Comparison of ENCODE assay signal across 35 cellular contexts in the genomic region with DNA sequence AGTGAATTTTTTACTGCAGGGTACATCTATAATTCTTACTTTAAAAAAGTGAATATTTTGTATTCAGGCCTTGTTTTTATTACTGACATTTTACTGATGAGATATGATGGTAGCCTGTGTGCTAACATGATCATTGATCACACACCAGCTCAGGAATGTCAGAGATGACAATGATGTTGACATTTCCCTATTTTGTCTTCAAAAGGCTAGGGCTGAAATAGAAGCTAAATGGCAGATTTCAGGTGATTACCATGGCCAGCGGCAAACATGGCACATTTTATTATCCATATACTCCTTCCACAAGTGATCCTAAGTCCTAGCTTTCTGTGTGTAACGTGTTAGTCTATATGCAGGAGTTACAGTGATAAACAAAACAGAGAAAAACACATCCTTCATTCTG.
"Had no signal": no experiment of that assay in that cellular context is flagged by ENCODE, and none has a peak within 500 bp of the region (broad histone marks: within the 10 kb centered on the region; RNA-seq: fewer than 3 reads in every experiment).

No MANE protein-coding gene starts in this region.

- DNase-seq: Karpas-422, Kasumi-1, MG63, MM.1S, MV-4-11, NCI-H1048, NCI-H1092, NCI-H1092 treated with DMSO at 0.1 percent for 48 hours, NCI-H1105, NCI-H1105 treated with DMSO at 0.1 percent for 48 hours, NCI-H1417, NCI-H1417 treated with DMSO at 0.1 percent for 48 hours, NCI-H1436, NCI-H1436 treated with DMSO at 0.1 percent for 48 hours, NCI-H146, NCI-H1694, NCI-H1694 treated with DMSO at 0.1 percent for 48 hours, NCI-H187, NCI-H187 treated with DMSO at 0.1 percent for 48 hours, NCI-H1930, NCI-H2029, NCI-H2029 treated with DMSO at 0.1 percent for 48 hours, NCI-H2081, NCI-H2081 treated with DMSO at 0.1 percent for 48 hours, NCI-H2107, NCI-H2171, NCI-H2171 treated with DMSO at 0.1 percent for 48 hours, NCI-H2227 treated with DMSO at 0.1 percent for 48 hours, NCI-H226, NCI-H345, NCI-H446, NCI-H446 treated with DMSO at 0.1 percent for 48 hours, NCI-H510A, NCI-H510A treated with DMSO at 0.1 percent for 48 hours had no signal

- H3K36me3 ChIP-seq: MG63 had no signal

- H3K27ac ChIP-seq: KMS-11 had no signal

- H3K27me3 ChIP-seq: MG63 had no signal

- H3K9ac ChIP-seq: KMS-11 had no signal

- H3K9me3 ChIP-seq: MG63 had no signal

- H3K4me3 ChIP-seq: MG63 had no signal

- H3K4me2 ChIP-seq: KMS-11 had no signal
